In genomic region chr2:75729861-75730260, GRCh38 we compare ENCODE assay signal across 10 cellular contexts. TPM values are rescaled to one million over a fixed set of nuclear protein-coding genes. Genes with fewer than 3 reads are reported as not detected.
DNase-seq lines count a peak whose midpoint lies in the region; ATAC-seq, FAIRE-seq and TF ChIP-seq lines count a peak whose summit lies in the region.
"Had no signal": no experiment of that assay in that cellular context is flagged by ENCODE, and none has a peak within 500 bp of the region (broad histone marks: within the 10 kb centered on the region; RNA-seq: fewer than 3 reads in every experiment).

No MANE protein-coding gene starts in this region.

- H3K4me3 ChIP-seq in keratinocyte (ENCODE audit: control insufficient read depth in 2 of 3, extremely low read depth in 1 of 3, insufficient read depth in 2 of 3, low read depth in 1 of 3, low read length in 3 of 3) (no peak overlapping the region), esophagus muscularis mucosa (no peak overlapping the region)
- H3K4me3 ChIP-seq: SJSA1 had no signal

- H2BK20ac ChIP-seq in H9 (ENCODE audit: low read depth, low read length, poor library complexity, severe bottlenecking): no peak overlapping the region

- H3K4me3 Mint-ChIP-seq in H9: no peak overlapping the region

- intact Hi-C loops in esophagus muscularis mucosa (cut with DNase I): no loop called here

- TF ChIP-seq CTCF in AG09319 (IDR thresholded peaks at IDR 0.05; ENCODE audit: low read depth, low read length): peak; percentile 14
- peak; percentile 61 for TF ChIP-seq CTCF in H9 (conservative IDR thresholded peaks at IDR 0.05)
- TF ChIP-seq CTCF in RWPE1 (conservative IDR thresholded peaks at IDR 0.05; ENCODE audit: low read depth): peak; percentile 24
- peak in 2 of 3 experiments; percentile 13 to 17 for TF ChIP-seq CTCF in keratinocyte (optimal IDR thresholded peaks at IDR 0.05 in 1 of 3, IDR thresholded peaks at IDR 0.05 in 1 of 3, conservative IDR thresholded peaks at IDR 0.05 in 1 of 3; ENCODE audit: extremely low read depth in 1 of 3, insufficient read depth in 2 of 3, low read length in 3 of 3)
- no peak for TF ChIP-seq CTCF in esophagus muscularis mucosa (IDR thresholded peaks at IDR 0.05)

- no peak overlapping the region for H3K27ac ChIP-seq in H9 (ENCODE audit: insufficient read length, low read depth, low read length)
- no peak overlapping the region for H3K27ac ChIP-seq in RWPE1
- no peak overlapping the region for H3K27ac ChIP-seq in keratinocyte (ENCODE audit: control insufficient read depth, insufficient read depth, low read length)
- H3K27ac ChIP-seq in esophagus muscularis mucosa (replicated peaks in 1 of 4): no peak overlapping the region
- H3K27ac ChIP-seq: SJSA1 had no signal

- H3K27ac Mint-ChIP-seq in H9: no peak overlapping the region

- no peak overlapping the region for H2BK120ac ChIP-seq in H9 (ENCODE audit: low read depth, low read length, poor library complexity, severe bottlenecking)

- H3K9ac ChIP-seq in H9 (ENCODE audit: extremely low read depth, insufficient read length, low read length) (no peak overlapping the region), keratinocyte (ENCODE audit: control insufficient read depth, extremely low read depth, insufficient read depth, low read length) (no peak overlapping the region)

- H2AFZ ChIP-seq in H9 (ENCODE audit: low read length) (no peak overlapping the region), keratinocyte (ENCODE audit: control insufficient read depth, low read length) (no peak overlapping the region)

- H3K36me3 ChIP-seq in keratinocyte (ENCODE audit: control insufficient read depth in 2 of 2, extremely low read depth in 1 of 2, insufficient read depth in 2 of 2, low read length in 2 of 2) (no peaks in the 10 kb centered on the region), esophagus muscularis mucosa (no peaks in the 10 kb centered on the region)
- H3K36me3 ChIP-seq: SJSA1 had no signal

- DNase-seq in AG09319 (ENCODE audit: extremely low read depth, low read depth): no peak
- DNase-seq in H9: no peak
- no peak for DNase-seq in RWPE1 (ENCODE audit: low spot score)
- no peak for DNase-seq in keratinocyte (ENCODE audit: low read depth, low spot score)
- DNase-seq in esophagus muscularis mucosa (ENCODE audit: extremely low spot score): no peak
- DNase-seq in stimulated activated CD4-positive, alpha-beta T cell treated with anti-CD3 and anti-CD28 coated beads, Interleukin-4, amount 100 ng/mL, for 4 hours: no peak
- no peak for DNase-seq in mucosa of gallbladder (ENCODE audit: low spot score)

- no peak overlapping the region for H3K4ac ChIP-seq in H9 (ENCODE audit: low read depth, low read length)

- no peaks in the 10 kb centered on the region for H3K27me3 Mint-ChIP-seq in H9 (ENCODE audit: low read depth)

- H3K9me1 ChIP-seq in keratinocyte (ENCODE audit: control insufficient read depth, extremely low read depth, insufficient read depth, low read length): no peaks in the 10 kb centered on the region

- H4K91ac ChIP-seq in H9 (ENCODE audit: insufficient read length, low read depth, low read length): no peak overlapping the region

- H3K27me3 ChIP-seq in H9 (ENCODE audit: insufficient read depth, low read length) (no peaks in the 10 kb centered on the region), keratinocyte (ENCODE audit: control insufficient read depth, extremely low read depth, insufficient read depth, low read length) (no peaks in the 10 kb centered on the region), esophagus muscularis mucosa (peaks cover 0 to 5% (median 0%) of the 10 kb centered on the region in 4 donors)

- H2BK12ac ChIP-seq in H9 (ENCODE audit: insufficient read length, low read depth, low read length): no peak overlapping the region

- no peak overlapping the region for H3K56ac ChIP-seq in H9 (ENCODE audit: insufficient read length, low read depth, low read length)

- H3K4me1 Mint-ChIP-seq in H9: 0 out of 4 replicates have a peak, but pooled peaks cover 0 to 2% of the 10 kb centered on the region in 2 experiments

- H4K5ac ChIP-seq in H9 (ENCODE audit: insufficient read length, low read depth, low read length): no peak overlapping the region

- dilution Hi-C loops in keratinocyte (cut with MboI; ENCODE audit: extremely low pct_ligation_motif_present, low sequenced_read_pairs): no loop called here

- no peak overlapping the region for H3K14ac ChIP-seq in H9 (ENCODE audit: insufficient read depth, low read length)

- no peak overlapping the region for H4K8ac ChIP-seq in H9 (replicated peaks; ENCODE audit: insufficient read length, low read depth, low read length)

- no peak overlapping the region for H2AK5ac ChIP-seq in H9 (ENCODE audit: insufficient read length, low read length)

- peaks cover 0 to 4% (median 0%) of the 10 kb centered on the region in 3 experiments; a peak in 1 of 7 replicates for H3K36me3 Mint-ChIP-seq in H9 (ENCODE audit: insufficient read depth in 1 of 3, low read depth in 3 of 3)

- no peaks in the 10 kb centered on the region for H3K79me2 ChIP-seq in H9 (ENCODE audit: insufficient read depth, low read length)
- H3K79me2 ChIP-seq in keratinocyte (ENCODE audit: control insufficient read depth, insufficient read depth, low read length): no peaks in the 10 kb centered on the region

- H3K79me1 ChIP-seq in H9 (ENCODE audit: insufficient read depth, low read depth, low read length, poor library complexity, severe bottlenecking): no peaks in the 10 kb centered on the region

- no peaks in the 10 kb centered on the region for H3K9me3 ChIP-seq in H9 (ENCODE audit: control insufficient read depth, low read depth, low read length)
- H3K9me3 ChIP-seq in keratinocyte (ENCODE audit: control insufficient read depth, low read depth, low read length): no peaks in the 10 kb centered on the region
- H3K9me3 ChIP-seq in esophagus muscularis mucosa: no peaks in the 10 kb centered on the region
- H3K9me3 ChIP-seq: SJSA1 had no signal

- H3K9me3 Mint-ChIP-seq in H9: no peaks in the 10 kb centered on the region; a peak in 1 of 5 replicates

- no peak overlapping the region for H3K23ac ChIP-seq in H9 (ENCODE audit: insufficient read length, low read depth, low read length)

- H3K4me1 ChIP-seq in H9 (ENCODE audit: insufficient read depth, low read length) (no peaks in the 10 kb centered on the region), keratinocyte (ENCODE audit: control insufficient read depth, extremely low read depth, insufficient read depth, low read length) (no peaks in the 10 kb centered on the region), esophagus muscularis mucosa (no peaks in the 10 kb centered on the region)
- H3K4me1 ChIP-seq: SJSA1 had no signal

- no CpG with 5 or more reads among the region's 5 CpGs for WGBS in H9 (ENCODE audit: extremely low coverage, insufficient read length, low lambda C conversion rate)
- WGBS in esophagus muscularis mucosa: 78% methylated on average over 5 of the region's 5 CpGs

- H2BK5ac ChIP-seq in H9 (ENCODE audit: insufficient read length, low read length): no peak overlapping the region

- ATAC-seq in HG02884 (IDR thresholded peaks at IDR 0.05; ENCODE audit: unreplicated experiment): no peak

- H3T11ph ChIP-seq in H9 (ENCODE audit: low read length): no peak overlapping the region

- TF ChIP-seq POLR2A in esophagus muscularis mucosa (IDR thresholded peaks at IDR 0.05; ENCODE audit: low read depth): no peak

- H3K4me2 ChIP-seq in H9 (ENCODE audit: insufficient read depth, insufficient read length, low read length): no peak overlapping the region
- no peak overlapping the region for H3K4me2 ChIP-seq in keratinocyte (ENCODE audit: control insufficient read depth, extremely low read depth, insufficient read depth, low read depth, low read length)

- H2BK15ac ChIP-seq in H9 (ENCODE audit: low read depth, low read length): no peak overlapping the region

- no peaks in the 10 kb centered on the region for H4K20me1 ChIP-seq in H9 (ENCODE audit: control insufficient read depth, insufficient read depth, insufficient read length)
- H4K20me1 ChIP-seq in keratinocyte (ENCODE audit: control insufficient read depth, extremely low read depth, insufficient read depth, low read length): no peaks in the 10 kb centered on the region

- no peaks in the 10 kb centered on the region for H3K23me2 ChIP-seq in H9 (ENCODE audit: insufficient read length, low read depth, low read length, poor library complexity, severe bottlenecking)

- POLR2A ChIA-PET in RWPE1 (lab: Yijun Ruan, JAX; ENCODE audit: low non-redundant PET): no interaction called here

- FAIRE-seq in keratinocyte (lab: Jason Lieb, UNC): no peak
- FAIRE-seq: endometrium had no signal

- TF ChIP-seq EP300 in esophagus muscularis mucosa (IDR thresholded peaks at IDR 0.05): no peak

- H3K18ac ChIP-seq in H9 (ENCODE audit: insufficient read length, low read depth, low read length): no peak overlapping the region

- CTCF ChIA-PET in RWPE1 (lab: Yijun Ruan, JAX): interaction anchor here (1.5 kb wide), 1 partner anchor 875 kb away, joined by 4 read pairs; no protein-coding TSS in a partner anchor

RNA-seq across cellular contexts. Expression of gene GCFC2, which starts 19.1 kb away (rescaled TPM):
- total RNA-seq in H9 (2021) (17.1 and 18.3 TPM in 2 replicates), esophagus muscularis mucosa (10 to 100 TPM; 19.4 to 23.3 (median 22.2) TPM), mucosa of gallbladder (11.0 TPM)
- 9.0 to 17.0 TPM (median 9.1 TPM) in 3 replicates for polyA plus RNA-seq in keratinocyte
- 16.7 TPM for polyA plus RNA-seq in keratinocyte (2011; ENCODE audit: low read depth)
- 6.4 and 16.7 TPM in 2 replicates for polyA plus RNA-seq in keratinocyte (2011; cell fraction: cytosol; rRNA removed)
- polyA plus RNA-seq in keratinocyte (2011; cell fraction: nucleus; rRNA removed): 6.0 and 9.9 TPM in 2 replicates
- polyA plus RNA-seq in keratinocyte (2012; ENCODE audit: low replicate concordance): 8.8 and 9.9 TPM in 2 replicates
- polyA minus RNA-seq in keratinocyte: 0.85 to 7.2 TPM (median 1.6 TPM) in 3 replicates
- 6.1 TPM for polyA minus RNA-seq in keratinocyte (2011; cell fraction: cytosol; rRNA and poly(A)+ RNA removed)
- polyA minus RNA-seq in keratinocyte (2011; cell fraction: nucleus; rRNA and poly(A)+ RNA removed): 5.7 and 6.7 TPM in 2 replicates

Comparison
In these comparisons a context has a peak if more than half of its experiments do, and no peak if none do; other contexts are left out.
1. CTCF ChIP-seq: peak in AG09319 (single experiment), H9 (single experiment), RWPE1 (single experiment) and keratinocyte (2 of 3); none in esophagus muscularis mucosa (0 of 3).